ENCODE assay signal across 8 cellular contexts in the genomic region with DNA sequence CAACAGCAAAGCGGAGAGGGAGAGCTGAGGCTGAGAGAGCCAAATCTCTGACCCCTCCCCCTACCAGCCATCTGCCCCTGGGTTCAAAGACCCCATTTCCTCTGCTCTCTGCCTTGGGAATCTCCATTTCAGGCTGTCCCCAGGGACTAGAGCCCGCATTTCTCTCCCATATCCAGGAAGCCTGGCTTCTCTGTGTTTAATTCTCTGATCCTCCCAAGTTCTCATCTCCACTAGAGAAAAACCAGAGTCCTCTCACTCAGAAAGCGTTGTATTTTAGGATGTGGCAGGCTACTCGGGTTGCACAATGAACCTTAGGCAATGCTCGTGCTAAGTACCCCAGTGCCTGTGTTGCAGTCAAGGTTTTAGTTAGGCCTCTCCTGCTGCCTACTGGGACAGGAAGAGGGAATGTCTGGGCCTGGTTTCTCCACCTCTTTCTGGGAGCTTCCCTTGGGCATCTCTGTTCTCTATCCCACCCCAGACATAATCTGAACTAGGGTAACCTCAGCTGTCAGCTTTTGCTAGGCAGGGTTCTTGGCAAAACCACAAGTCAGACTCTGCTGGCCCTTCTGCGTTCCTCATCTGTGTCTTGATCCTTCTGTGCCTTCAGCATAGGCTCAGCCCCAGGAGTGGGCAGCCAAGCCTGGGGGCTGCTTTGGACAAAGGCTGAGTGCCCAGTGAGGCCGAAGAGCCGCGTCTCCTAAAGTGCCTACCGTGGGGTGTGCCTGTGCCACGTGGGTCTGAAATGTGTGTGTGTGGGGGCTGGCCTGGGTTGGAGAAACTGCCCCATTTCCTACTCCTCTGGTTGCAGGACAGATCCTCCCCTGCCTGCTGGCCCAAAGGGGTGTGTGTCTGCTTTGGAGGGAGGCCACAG.
DNase-seq lines count a peak whose midpoint lies in the region; ATAC-seq, FAIRE-seq and TF ChIP-seq lines count a peak whose summit lies in the region.

No MANE protein-coding gene starts in this region.

- TF ChIP-seq POLR2A in HepG2 (IDR thresholded peaks at IDR 0.05; ENCODE audit: insufficient read depth in 1 of 2, low read depth in 2 of 2, low read length in 2 of 2), result no peak

- no TSS peak for BruUV-seq in HepG2 (replicated peaks; lab: Mats Ljungman, UMichigan)

- no peak for TF ChIP-seq RAD21 in HepG2 (CRISPR knock-in tag; IDR thresholded peaks at IDR 0.05)

- 80% methylated on average over 11 of the region's 11 CpGs for WGBS in HepG2 (ENCODE audit: low lambda C conversion rate)

- peak overlapping the region; percentile 26; the same call in 1 of the 2 replicates for H3K4me2 ChIP-seq in HepG2 (ENCODE audit: low read depth, low read length)

- TF ChIP-seq EP300 in HepG2 (IDR thresholded peaks at IDR 0.05; ENCODE audit: low read depth in 2 of 2, low read length in 2 of 2) (no peak), HepG2 (CRISPR knock-in tag; IDR thresholded peaks at IDR 0.05; ENCODE audit: borderline replicate concordance) (no peak)

- H4K20me1 ChIP-seq in HepG2 (ENCODE audit: insufficient read depth, low read length), result no peaks in the 10 kb centered on the region

- no peaks in the 10 kb centered on the region for H3K79me2 ChIP-seq in HepG2 (ENCODE audit: insufficient read depth, low read length)

- CTCF ChIA-PET in HepG2 (lab: Yijun Ruan, JAX; ENCODE audit: low intra/inter-chr PET ratio, low total read pairs), result no interaction called here

- H2AFZ ChIP-seq in HepG2 (ENCODE audit: low read length), result no peak overlapping the region

- peaks cover 0 to 17% of the 10 kb centered on the region in 2 donors for H3K36me3 Mint-ChIP-seq in activated naive CD4-positive, alpha-beta T cell treated with anti-CD3 and anti-CD28 coated beads, Interleukin-2, amount 50 U/mL, for 72 hours

- H3K9ac ChIP-seq in HepG2 (ENCODE audit: insufficient read depth, low read depth, low read length), result peak overlapping the region; percentile 9

- POLR2A ChIA-PET in HepG2 (lab: Yijun Ruan, JAX), result interaction anchor here (1.6 to 1.9 kb wide), 2 partner anchors 12 to 15 kb away, joined by 7 to 9 read pairs; no protein-coding TSS in a partner anchor

- H3K27me3 ChIP-seq in WERI-Rb-1 (ENCODE audit: insufficient read depth, low read depth, severe bottlenecking) (no peaks in the 10 kb centered on the region), HepG2 (ENCODE audit: control insufficient read depth in 1 of 2, insufficient read depth in 2 of 2, low read length in 2 of 2) (no peaks in the 10 kb centered on the region)

- intact Hi-C loops in HepG2 (cut with micrococcal nuclease; ENCODE audit: unreplicated experiment), result no loop called here

- H3K9me3 ChIP-seq in WERI-Rb-1 (ENCODE audit: severe bottlenecking) (no peaks in the 10 kb centered on the region), HepG2 (ENCODE audit: low read length) (no peaks in the 10 kb centered on the region)

- H3K9me3 Mint-ChIP-seq in activated naive CD4-positive, alpha-beta T cell treated with anti-CD3 and anti-CD28 coated beads, Interleukin-2, amount 50 U/mL, for 72 hours, result no peaks in the 10 kb centered on the region

- ATAC-seq in activated naive CD4-positive, alpha-beta T cell treated with anti-CD3 and anti-CD28 coated beads, Interleukin-2, amount 50 U/mL, for 72 hours, result no peak
- ATAC-seq in HepG2, result peak; percentile 67

- H3K27ac ChIP-seq in WERI-Rb-1 (peak overlapping the region; percentile 78), HepG2 (ENCODE audit: extremely low read length, insufficient read depth, low read length) (peak overlapping the region; percentile 57), temporal lobe (ENCODE audit: low read depth, low read length) (peak overlapping the region; percentile 78)

- peaks cover 27% of the 10 kb centered on the region for H3K4me1 ChIP-seq in HepG2 (ENCODE audit: insufficient read depth, low read length)

- no peak for TF ChIP-seq CTCF in WERI-Rb-1 (IDR thresholded peaks at IDR 0.05; ENCODE audit: low read depth, low read length)
- TF ChIP-seq CTCF in HepG2 (CRISPR knock-in tag; IDR thresholded peaks at IDR 0.05), result no peak

- no peak for DNase-seq in activated naive CD4-positive, alpha-beta T cell treated with anti-CD3 and anti-CD28 coated beads, Interleukin-2, amount 50 U/mL, for 72 hours (ENCODE audit: low spot score in 2 of 2)
- DNase-seq in activated naive CD4-positive, alpha-beta T cell treated with anti-CD3 and anti-CD28 coated beads, Interleukin-2, amount 50 U/mL, for 16 hours, result no peak
- DNase-seq in WERI-Rb-1, result peak; percentile 84
- no peak for DNase-seq in HepG2 (ENCODE audit: low spot score)
- no peak for DNase-seq in effector CD8-positive, alpha-beta T cell (lab: John Stamatoyannopoulos, UW)
- DNase-seq in ureter (ENCODE audit: low spot score), result no peak
- DNase-seq in NCI-H2107 (lab: John Stamatoyannopoulos, UW), result no peak

- H3K36me3 ChIP-seq in WERI-Rb-1 (no peaks in the 10 kb centered on the region), HepG2 (replicated peaks in 1 of 2; ENCODE audit: control insufficient read depth in 1 of 2, insufficient read depth in 2 of 2, low read length in 2 of 2) (peaks cover 11 to 22% of the 10 kb centered on the region in 2 experiments)

- in situ Hi-C loops in HepG2 (cut with HindIII; ENCODE audit: extremely low pct_ligation_motif_present, low pct_unique_long_range_greater_than_20kb), result no loop called here

- FAIRE-seq in HepG2 (lab: Jason Lieb, UNC), result peak; percentile 74

- H3K27ac Mint-ChIP-seq in activated naive CD4-positive, alpha-beta T cell treated with anti-CD3 and anti-CD28 coated beads, Interleukin-2, amount 50 U/mL, for 72 hours, result peak overlapping the region; percentile 72 to 97

- H3K4me3 ChIP-seq in WERI-Rb-1 (ENCODE audit: low read depth, low read length), result no peak overlapping the region
- no peak overlapping the region for H3K4me3 ChIP-seq in HepG2 (replicated peaks in 1 of 3; ENCODE audit: insufficient read depth in 1 of 3, low read depth in 2 of 3, low read length in 3 of 3)

TF ChIP-seq in HepG2, 621 proteins besides CTCF, POLR2A, EP300 and RAD21 (continues in another document):
- TF ChIP-seq EED (CRISPR knock-in tag; IDR thresholded peaks at IDR 0.05) (no peak), FOXC1 (CRISPR knock-in tag; IDR thresholded peaks at IDR 0.05; ENCODE audit: borderline replicate concordance) (0 out of 2 replicates have a peak, but pooled peaks have one; percentile 12), TBX2 (CRISPR knock-in tag; IDR thresholded peaks at IDR 0.05; ENCODE audit: borderline replicate concordance) (0 out of 2 replicates have a peak, but pooled peaks have one; percentile 22), MTF1 (CRISPR knock-in tag; IDR thresholded peaks at IDR 0.05) (no peak), ZFY (CRISPR knock-in tag; IDR thresholded peaks at IDR 0.05) (peak; percentile 52), SPEN (CRISPR knock-in tag; IDR thresholded peaks at IDR 0.05; ENCODE audit: low read depth) (0 out of 2 replicates have a peak, but pooled peaks have one; percentile 26), RNF219 (CRISPR knock-in tag; IDR thresholded peaks at IDR 0.05) (no peak), ZFP62 (CRISPR knock-in tag; IDR thresholded peaks at IDR 0.05) (no peak), CEBPB (IDR thresholded peaks at IDR 0.05; ENCODE audit: borderline replicate concordance, low read depth, low read length) (peak; percentile 93), SOX13 (IDR thresholded peaks at IDR 0.05) (no peak), SOX13 (CRISPR knock-in tag; conservative IDR thresholded peaks at IDR 0.05 in 1 of 2, IDR thresholded peaks at IDR 0.05 in 1 of 2) (0 out of 4 replicates have a peak, but pooled peaks of 1 of the 2 experiments have one; percentile 8), NFE2L2 (IDR thresholded peaks at IDR 0.05; ENCODE audit: low read length) (no peak), HDAC6 (IDR thresholded peaks at IDR 0.05; ENCODE audit: low read depth, low read length) (no peak), ZBTB25 (CRISPR knock-in tag; IDR thresholded peaks at IDR 0.05) (no peak), HNRNPK (IDR thresholded peaks at IDR 0.05; ENCODE audit: low read depth, low read length, poor library complexity, severe bottlenecking) (no peak)
- TF ChIP-seq, protein P1, sequence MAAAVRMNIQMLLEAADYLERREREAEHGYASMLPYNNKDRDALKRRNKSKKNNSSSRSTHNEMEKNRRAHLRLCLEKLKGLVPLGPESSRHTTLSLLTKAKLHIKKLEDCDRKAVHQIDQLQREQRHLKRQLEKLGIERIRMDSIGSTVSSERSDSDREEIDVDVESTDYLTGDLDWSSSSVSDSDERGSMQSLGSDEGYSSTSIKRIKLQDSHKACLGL (CRISPR knock-in tag; IDR thresholded peaks at IDR 0.05), result no peak
